ENCODE assay signal across 1 cellular context in genomic region chr15:67520976-67521769, GRCh38.
TF ChIP-seq lines count a peak whose summit lies in the region.

Gene C15orf61 (plus strand): TSS chr15:67521131. CDS start chr15:67521249, 118 bp downstream.

TF ChIP-seq in HepG2, 621 proteins besides CTCF, POLR2A, EP300 and RAD21 (continued from another document and continues in another):
- TF ChIP-seq E2F2 (CRISPR knock-in tag; IDR thresholded peaks at IDR 0.05; ENCODE audit: borderline replicate concordance) (0 out of 2 replicates have a peak, but pooled peaks have one; percentile 42), KMT2B (CRISPR knock-in tag; IDR thresholded peaks at IDR 0.05) (peak; percentile 88), MXI1 (IDR thresholded peaks at IDR 0.05; ENCODE audit: borderline replicate concordance, low read depth, low read length) (peak; percentile 58; the same call in 1 of the 3 replicates), ZNF574 (CRISPR knock-in tag; IDR thresholded peaks at IDR 0.05) (peak; percentile 73), GTF3A (CRISPR knock-in tag; conservative IDR thresholded peaks at IDR 0.05) (no peak), NCOR1 (IDR thresholded peaks at IDR 0.05; ENCODE audit: borderline replicate concordance, low read length) (no peak), CHD4 (IDR thresholded peaks at IDR 0.05; ENCODE audit: borderline replicate concordance, low read length) (no peak), MED13 (CRISPR knock-in tag; IDR thresholded peaks at IDR 0.05) (peak; percentile 36; the same call in 1 of the 2 replicates), ZNF441 (CRISPR knock-in tag; IDR thresholded peaks at IDR 0.05; ENCODE audit: borderline replicate concordance) (peak; percentile 90), ZNF30 (CRISPR knock-in tag; IDR thresholded peaks at IDR 0.05) (0 out of 2 replicates have a peak, but pooled peaks have one; percentile 83), ZMAT5 (CRISPR knock-in tag; IDR thresholded peaks at IDR 0.05; ENCODE audit: borderline replicate concordance, low read depth) (no peak; the same call in 1 of the 2 replicates), ZNF784 (CRISPR knock-in tag; IDR thresholded peaks at IDR 0.05; ENCODE audit: borderline replicate concordance) (peak; percentile 83; the same call in 1 of the 2 replicates), ZNF770 (CRISPR knock-in tag; IDR thresholded peaks at IDR 0.05) (peak; percentile 76; the same call in 1 of the 2 replicates), TERF1 (CRISPR knock-in tag; IDR thresholded peaks at IDR 0.05) (no peak), CCAR2 (optimal IDR thresholded peaks at IDR 0.05; ENCODE audit: low read depth, low read length) (no peak), ZNF607 (CRISPR knock-in tag; IDR thresholded peaks at IDR 0.05; ENCODE audit: borderline replicate concordance) (no peak; the same call in none of the 2 replicates), CEBPZ (IDR thresholded peaks at IDR 0.05; ENCODE audit: low read length) (no peak), TGIF2 (CRISPR knock-in tag; IDR thresholded peaks at IDR 0.05) (no peak; the same call in 1 of the 2 replicates), SMAD3 (CRISPR knock-in tag; IDR thresholded peaks at IDR 0.05) (peak; percentile 63; the same call in 1 of the 2 replicates), SALL2 (CRISPR knock-in tag; IDR thresholded peaks at IDR 0.05) (0 out of 2 replicates have a peak, but pooled peaks have one; percentile 76), YEATS4 (CRISPR knock-in tag; IDR thresholded peaks at IDR 0.05; ENCODE audit: borderline replicate concordance) (peak; percentile 99), SMARCC2 (IDR thresholded peaks at IDR 0.05) (no peak), ZNF33A (CRISPR knock-in tag; IDR thresholded peaks at IDR 0.05; ENCODE audit: borderline replicate concordance) (no peak), JUND (CRISPR knock-in tag; IDR thresholded peaks at IDR 0.05) (no peak; the same call in 1 of the 2 replicates), ZBTB2 (CRISPR knock-in tag; IDR thresholded peaks at IDR 0.05; ENCODE audit: low read depth) (peak; percentile 93), ZBTB40 (IDR thresholded peaks at IDR 0.05) (no peak), ZBTB40 (CRISPR knock-in tag; IDR thresholded peaks at IDR 0.05) (peak; percentile 34; the same call in 1 of the 2 replicates), ZNF616 (CRISPR knock-in tag; IDR thresholded peaks at IDR 0.05; ENCODE audit: low read depth) (peak; percentile 75; the same call in 1 of the 2 replicates)
